In the genomic region with DNA sequence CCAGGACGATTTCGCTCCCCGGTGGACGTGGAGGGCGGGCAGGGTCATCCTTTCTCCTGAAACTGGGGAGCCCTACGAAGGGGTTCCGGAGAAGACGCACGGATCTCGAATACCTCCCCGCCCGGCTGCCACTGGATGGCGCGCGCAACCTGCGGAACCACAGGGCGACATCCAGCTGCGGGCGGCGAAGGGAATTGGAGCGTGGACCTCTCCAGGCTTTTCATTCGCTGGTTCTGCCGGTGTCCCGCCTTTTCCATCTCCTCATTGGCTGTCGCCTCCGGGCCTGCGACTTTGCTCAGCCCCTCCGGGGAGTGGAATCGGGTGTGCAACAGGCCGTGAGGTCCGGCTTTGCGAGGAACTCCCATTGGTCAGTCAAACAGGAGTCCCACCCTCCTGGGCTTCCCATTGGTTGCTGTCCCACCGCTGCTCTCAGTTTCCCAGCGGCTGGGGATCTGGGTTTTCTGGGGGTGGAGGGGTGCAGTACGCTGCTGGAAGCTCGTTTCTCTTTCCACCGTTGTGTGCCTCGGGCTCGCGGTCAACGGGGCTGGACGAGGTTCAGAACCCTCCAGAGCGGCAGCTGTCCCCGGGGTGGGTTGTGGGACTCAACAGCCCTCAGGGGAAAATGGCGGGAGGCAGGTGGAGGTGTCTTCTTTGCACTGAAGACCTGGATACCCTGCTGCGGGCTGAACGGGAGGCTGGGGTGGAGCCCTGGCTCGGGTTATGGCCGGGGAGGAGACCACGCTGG, we compare ENCODE assay signal across 1 cellular context.
TF ChIP-seq lines count a peak whose summit lies in the region.

No MANE protein-coding gene starts in this region.

TF ChIP-seq in A549, 52 proteins besides CTCF, POLR2A, EP300 and RAD21 (continued from another document):
- TF ChIP-seq, protein P1, sequence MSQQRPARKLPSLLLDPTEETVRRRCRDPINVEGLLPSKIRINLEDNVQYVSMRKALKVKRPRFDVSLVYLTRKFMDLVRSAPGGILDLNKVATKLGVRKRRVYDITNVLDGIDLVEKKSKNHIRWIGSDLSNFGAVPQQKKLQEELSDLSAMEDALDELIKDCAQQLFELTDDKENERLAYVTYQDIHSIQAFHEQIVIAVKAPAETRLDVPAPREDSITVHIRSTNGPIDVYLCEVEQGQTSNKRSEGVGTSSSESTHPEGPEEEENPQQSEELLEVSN (IDR thresholded peaks at IDR 0.05; ENCODE audit: borderline replicate concordance, low read depth): peak; percentile 91
- TF ChIP-seq GATA3 (IDR thresholded peaks at IDR 0.05; ENCODE audit: borderline replicate concordance) (no peak), HDAC2 (IDR thresholded peaks at IDR 0.05) (no peak)
